ENCODE assay signal across 16 cellular contexts in the genomic region with DNA sequence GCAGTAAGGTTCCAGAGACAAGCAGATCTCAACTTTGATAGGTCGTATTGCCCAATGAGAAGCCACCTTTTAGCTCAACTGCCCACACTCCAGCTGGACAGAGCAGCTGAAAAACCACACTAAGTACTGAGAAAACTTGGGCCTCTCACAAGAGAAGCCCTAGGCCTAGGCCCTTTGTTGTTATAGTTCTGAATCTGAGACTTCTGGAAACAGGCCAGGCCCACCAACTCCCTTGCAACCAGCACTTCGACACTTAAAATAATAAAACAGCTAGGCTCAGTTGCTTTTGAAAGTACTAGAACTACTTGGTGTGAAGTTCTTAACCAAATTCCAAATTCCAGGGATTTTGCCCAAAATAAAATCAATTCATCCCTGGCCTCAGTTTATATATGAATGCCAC. TPM values are rescaled to one million over a fixed set of nuclear protein-coding genes. Genes with fewer than 3 reads are reported as not detected.
DNase-seq lines count a peak whose midpoint lies in the region; ATAC-seq, FAIRE-seq and TF ChIP-seq lines count a peak whose summit lies in the region.
"Had no signal": no experiment of that assay in that cellular context is flagged by ENCODE, and none has a peak within 500 bp of the region (broad histone marks: within the 10 kb centered on the region; RNA-seq: fewer than 3 reads in every experiment).

No MANE protein-coding gene starts in this region.

- H3K9ac ChIP-seq in GM12878 (ENCODE audit: control insufficient read depth, insufficient read depth, low read length) (no peak overlapping the region), neural progenitor cell (no peak overlapping the region)
- H3K9ac ChIP-seq: GM23248 had no signal

- CTCF ChIA-PET in GM12878 (lab: Yijun Ruan, JAX), result no interaction called here

- H3K27me3 Mint-ChIP-seq in neural progenitor cell (ENCODE audit: insufficient read depth, low read depth), result peaks cover 5% of the 10 kb centered on the region

- TF ChIP-seq CTCF in GM12878 (IDR thresholded peaks at IDR 0.05 in 2 of 3, conservative IDR thresholded peaks at IDR 0.05 in 1 of 3; ENCODE audit: control insufficient read depth in 2 of 3, extremely low read depth in 1 of 3, insufficient read depth in 1 of 3, low read depth in 3 of 3, low read length in 3 of 3) (no peak), neural progenitor cell (IDR thresholded peaks at IDR 0.05) (no peak)

- in situ Hi-C loops in GM12878 (cut with MboI), result no loop called here

- no peaks in the 10 kb centered on the region for H4K20me1 ChIP-seq in GM12878 (ENCODE audit: control insufficient read depth, insufficient read depth)
- H4K20me1 ChIP-seq in neural progenitor cell (ENCODE audit: low read depth), result no peaks in the 10 kb centered on the region

- H3K4me3 Mint-ChIP-seq in neural progenitor cell, result no peak overlapping the region

- TF ChIP-seq POLR2A in GM12878 (IDR thresholded peaks at IDR 0.05; ENCODE audit: low read depth, low read length), result no peak

- POLR2A ChIA-PET in GM12878 (lab: Charles Lee), result no interaction called here

- peak overlapping the region; percentile 76 for H3K27ac Mint-ChIP-seq in neural progenitor cell
- H3K27ac Mint-ChIP-seq: CD4-positive, CD25-positive, alpha-beta regulatory T cell had no signal

- peaks cover 4% of the 10 kb centered on the region for H3K9me3 Mint-ChIP-seq in neural progenitor cell
- H3K9me3 Mint-ChIP-seq: CD4-positive, CD25-positive, alpha-beta regulatory T cell had no signal

- H3K79me2 ChIP-seq in GM12878 (ENCODE audit: control insufficient read depth, insufficient read depth, low read length) (no peaks in the 10 kb centered on the region), neural progenitor cell (ENCODE audit: low read depth) (no peaks in the 10 kb centered on the region)

- SMC1A ChIA-PET in GM12878 (lab: Charles Lee; ENCODE audit: uncharacterized antibody, unreplicated experiment), result no interaction called here

- FAIRE-seq in GM12878 (lab: Jason Lieb, UNC), result no peak

- ATAC-seq in HG02798 (IDR thresholded peaks at IDR 0.05; ENCODE audit: poor library complexity, unreplicated experiment) (peak; percentile 38), GM12878 (no peak), HG03175 (IDR thresholded peaks at IDR 0.05; ENCODE audit: unreplicated experiment) (no peak), GM18868 (IDR thresholded peaks at IDR 0.05; ENCODE audit: unreplicated experiment) (no peak)

- H2AFZ ChIP-seq in GM12878 (ENCODE audit: control insufficient read depth, low read depth, low read length) (no peak overlapping the region), neural progenitor cell (replicated peaks) (no peak overlapping the region)
- H2AFZ ChIP-seq: GM23248 had no signal

- H3K4me1 ChIP-seq in GM12878 (ENCODE audit: control insufficient read depth, insufficient read depth, low read length) (peaks cover 14% of the 10 kb centered on the region), neural progenitor cell (peaks cover 11% of the 10 kb centered on the region)
- H3K4me1 ChIP-seq: BE2C, HAP-1 had no signal

- TF ChIP-seq RAD21 in GM12878 (IDR thresholded peaks at IDR 0.05; ENCODE audit: insufficient read depth, low read depth, low read length), result no peak

- H3K36me3 ChIP-seq in GM12878 (ENCODE audit: control insufficient read depth in 2 of 2, insufficient read depth in 2 of 2, low read length in 1 of 2) (no peaks in the 10 kb centered on the region), neural progenitor cell (no peaks in the 10 kb centered on the region)
- H3K36me3 ChIP-seq: HAP-1 had no signal

- H3K27ac ChIP-seq in GM12878 (ENCODE audit: control insufficient read depth, insufficient read depth) (no peak overlapping the region), neural progenitor cell (no peak overlapping the region)
- H3K27ac ChIP-seq: GM23248, HL-60 had no signal

- WGBS in GM12878 (ENCODE audit: insufficient coverage, insufficient replicate concordance, low lambda C conversion rate, missing lambda C conversion rate), result 23% methylated on average over 2 of the region's 2 CpGs

- 0 out of 4 replicates have a peak, but pooled peaks cover 0 to 2% of the 10 kb centered on the region in 2 experiments for H3K27me3 ChIP-seq in GM12878 (replicated peaks in 1 of 2; ENCODE audit: control insufficient read depth in 2 of 2, insufficient read depth in 2 of 2, low read length in 1 of 2)
- H3K27me3 ChIP-seq in neural progenitor cell, result no peaks in the 10 kb centered on the region
- H3K27me3 ChIP-seq: BE2C had no signal

- no peaks in the 10 kb centered on the region for H3F3A ChIP-seq in neural progenitor cell (ENCODE audit: low read depth)

- H3K4me2 ChIP-seq in GM12878 (ENCODE audit: control insufficient read depth, insufficient read depth) (no peak overlapping the region), neural progenitor cell (no peak overlapping the region)

- H3K9me3 ChIP-seq in GM12878 (replicated peaks; ENCODE audit: control insufficient read depth, insufficient read depth, low read length), result no peaks in the 10 kb centered on the region
- no peaks in the 10 kb centered on the region for H3K9me3 ChIP-seq in neural progenitor cell (ENCODE audit: low read depth)
- H3K9me3 ChIP-seq: BE2C, HAP-1 had no signal

- intact Hi-C loops in GM12878 (cut with micrococcal nuclease; ENCODE audit: unreplicated experiment), result no loop called here

- H3K4me1 Mint-ChIP-seq in neural progenitor cell, result peaks cover 32% of the 10 kb centered on the region

- peaks cover 7% of the 10 kb centered on the region for H3K36me3 Mint-ChIP-seq in neural progenitor cell
- H3K36me3 Mint-ChIP-seq: CD4-positive, CD25-positive, alpha-beta regulatory T cell had no signal

- H3K4me3 ChIP-seq in GM12878, result no peak overlapping the region
- H3K4me3 ChIP-seq in neural progenitor cell, result no peak overlapping the region
- H3K4me3 ChIP-seq: GM23248, HAP-1 had no signal

- RAD21 ChIA-PET in GM12878 (lab: Charles Lee; ENCODE audit: unreplicated experiment), result interaction anchor here (0.6 kb wide), 1 partner anchor 1079 kb away, joined by 3 read pairs; no protein-coding TSS in a partner anchor

- TF ChIP-seq EP300 in GM12878 (IDR thresholded peaks at IDR 0.05; ENCODE audit: borderline replicate concordance in 1 of 2, control insufficient read depth in 1 of 2, low read depth in 2 of 2, low read length in 2 of 2), result no peak

- no TSS peak for BruUV-seq in GM12878 (replicated peaks; lab: Mats Ljungman, UMichigan)

- DNase-seq in GM12878 (ENCODE audit: low read depth, low spot score) (no peak), neural progenitor cell (ENCODE audit: low spot score) (no peak), superior temporal gyrus (ENCODE audit: extremely low spot score) (no peak)
- DNase-seq: BE2C; C1 segment of cervical spinal cord; CD4-positive, CD25-positive, alpha-beta regulatory T cell; DMS153; DMS79; GDM1; GM23248 had no signal

TF ChIP-seq in GM12878, 131 proteins besides CTCF, POLR2A, EP300 and RAD21:
- no peak for TF ChIP-seq NBN (IDR thresholded peaks at IDR 0.05)
- peak; percentile 25; the same call in 1 of the 2 replicates for TF ChIP-seq RUNX3 (IDR thresholded peaks at IDR 0.05; ENCODE audit: low read length)
- no peak for TF ChIP-seq EGR1 (IDR thresholded peaks at IDR 0.05; ENCODE audit: borderline replicate concordance in 1 of 2, low read depth in 2 of 2, low read length in 2 of 2)

RNA-seq across cellular contexts. Expression of gene RTL5, which starts 13.5 kb away (rescaled TPM):
- not detected in 2 replicates for total RNA-seq in GM12878 (2013; cell fraction: nucleolus; rRNA removed)
- under 0.01 and 0.11 TPM in 2 replicates for total RNA-seq in GM12878 (2014; rRNA removed)
- total RNA-seq in GM12878 (2014; rRNA removed; fragmentation: Illumina TruSeq; extraction: Trizol), result not detected in 2 replicates
- total RNA-seq in GM12878 (2021), result 0.05 and 0.10 TPM in 2 replicates
- polyA plus RNA-seq in GM12878 (2011; ENCODE audit: low read depth), result 0.25 TPM
- polyA plus RNA-seq in GM12878 (2011; rRNA removed), result not detected in 2 replicates
- not detected in 2 replicates for polyA plus RNA-seq in GM12878 (2011; cell fraction: cytosol; rRNA removed)
- polyA plus RNA-seq in GM12878 (2011; cell fraction: nucleus; rRNA removed), result 0.06 and 0.15 TPM in 2 replicates
- 0.28 and 0.34 TPM in 2 replicates for polyA plus RNA-seq in GM12878 (2012)
- polyA plus RNA-seq in GM12878 (2014; fragmentation: Illumina TruSeq; extraction: Trizol), result 0.01 TPM in 1 of 2 replicates, not detected in the other
- polyA plus RNA-seq in GM12878 (2014; fragmentation: Nextera tagmentation; extraction: Ambion mirVana), result not detected
- polyA plus RNA-seq in GM12878 (2014; rRNA removed), result 0.03 and 0.05 TPM in 2 replicates
- under 1 TPM in 1 of 2 experiments, not detected in 1; 0.08 TPM for polyA plus RNA-seq in GM12878 (2016; fragmentation: Nextera tagmentation; extraction: Ambion mirVana)
- polyA minus RNA-seq in GM12878 (2011; rRNA and poly(A)+ RNA removed), result not detected in 2 replicates
- not detected in 2 replicates for polyA minus RNA-seq in GM12878 (2011; cell fraction: cytosol; rRNA and poly(A)+ RNA removed)
- not detected in 2 replicates for polyA minus RNA-seq in GM12878 (2011; cell fraction: nucleus; rRNA and poly(A)+ RNA removed)
- total RNA-seq in neural progenitor cell (ENCODE audit: low replicate concordance), result 1.0 and 1.9 TPM in 2 replicates
- total RNA-seq: HT1080 had no signal

RNA-seq across cellular contexts. Expression of gene PIN4, which starts 36.4 kb away (rescaled TPM):
- total RNA-seq in GM12878 (2013; cell fraction: nucleolus; rRNA removed), result 17.9 and 19.4 TPM in 2 replicates
- total RNA-seq in GM12878 (2014; rRNA removed), result 10.8 and 14.1 TPM in 2 replicates
- 31.1 and 32.7 TPM in 2 replicates for total RNA-seq in GM12878 (2014; rRNA removed; fragmentation: Illumina TruSeq; extraction: Trizol)
- total RNA-seq in GM12878 (2021), result 6.4 and 8.2 TPM in 2 replicates
- 14.4 TPM for polyA plus RNA-seq in GM12878 (2011; ENCODE audit: low read depth)
- 14.6 and 25.1 TPM in 2 replicates for polyA plus RNA-seq in GM12878 (2011; rRNA removed)
- polyA plus RNA-seq in GM12878 (2011; cell fraction: cytosol; rRNA removed), result 3.1 and 7.0 TPM in 2 replicates
- 6.4 and 10.2 TPM in 2 replicates for polyA plus RNA-seq in GM12878 (2011; cell fraction: nucleus; rRNA removed)
- 12.6 and 22.5 TPM in 2 replicates for polyA plus RNA-seq in GM12878 (2012)
- polyA plus RNA-seq in GM12878 (2014; fragmentation: Illumina TruSeq; extraction: Trizol), result 31.7 and 46.4 TPM in 2 replicates
- polyA plus RNA-seq in GM12878 (2014; fragmentation: Nextera tagmentation; extraction: Ambion mirVana), result 10 to 100 TPM; 46.5 to 53.6 TPM
- polyA plus RNA-seq in GM12878 (2014; rRNA removed), result 30.0 and 53.4 TPM in 2 replicates
- polyA plus RNA-seq in GM12878 (2016; fragmentation: Nextera tagmentation; extraction: Ambion mirVana), result 10 to 100 TPM; 36.1 to 44.9 TPM
- 3.1 and 4.0 TPM in 2 replicates for polyA minus RNA-seq in GM12878 (2011; rRNA and poly(A)+ RNA removed)
- polyA minus RNA-seq in GM12878 (2011; cell fraction: cytosol; rRNA and poly(A)+ RNA removed), result 2.7 and 3.5 TPM in 2 replicates
- polyA minus RNA-seq in GM12878 (2011; cell fraction: nucleus; rRNA and poly(A)+ RNA removed), result 1.9 and 4.2 TPM in 2 replicates
- 21.6 and 21.7 TPM in 2 replicates for total RNA-seq in neural progenitor cell (ENCODE audit: low replicate concordance)
